In the genomic region with DNA sequence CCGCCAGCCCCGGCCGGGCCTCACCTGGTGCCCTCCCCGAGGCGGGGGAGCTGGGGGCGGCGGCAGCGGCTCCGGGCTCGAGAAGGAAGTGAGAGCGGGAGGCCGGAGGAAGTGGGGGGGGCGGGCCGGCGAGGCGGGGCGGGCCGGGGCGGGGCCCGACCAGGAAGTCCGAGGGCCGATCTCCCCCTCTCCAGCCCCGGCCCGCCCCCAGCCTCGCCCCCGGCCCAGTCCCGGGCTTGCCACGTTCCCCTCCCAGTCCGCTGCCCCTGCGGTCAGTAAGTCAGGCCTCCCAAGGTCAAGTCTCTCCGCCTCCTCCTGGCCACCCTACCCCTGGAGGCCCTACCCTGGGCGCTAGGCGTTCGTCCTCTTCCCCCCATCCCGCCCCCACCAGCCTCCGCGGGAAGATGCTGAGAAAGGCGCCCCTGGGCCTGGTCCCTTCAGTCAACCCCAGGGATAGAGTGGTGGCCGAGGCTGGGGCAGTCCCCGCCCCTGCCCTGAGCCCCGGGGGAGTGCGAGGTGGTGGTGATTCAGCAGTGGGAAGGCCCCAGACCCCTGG, we compare ENCODE assay signal across 8 cellular contexts. TPM values are rescaled to one million over a fixed set of nuclear protein-coding genes. Genes with fewer than 3 reads are reported as not detected.
A peak's percentile ranks its signal among the peaks of the same experiment; 100 is the strongest.
DNase-seq lines count a peak whose midpoint lies in the region; ATAC-seq and TF ChIP-seq lines count a peak whose summit lies in the region.

A gene (minus strand): TSS at position 90 of the 556 bp plus-strand sequence. CDS start 12,821 bp downstream, outside the sequence.

- no peaks in the 10 kb centered on the region for H3K36me3 ChIP-seq in uterus

- peak within 1 kb of the TSS; percentile 89 to 96 for H3K4me3 ChIP-seq in uterus

- DNase-seq in C1 segment of cervical spinal cord (lab: John Stamatoyannopoulos, UW) = peak in 13 of 14 donors; percentile 12 to 92 (median 84)
- peak; percentile 86 for DNase-seq in NCI-H69 (lab: John Stamatoyannopoulos, UW)
- DNase-seq in activated T-cell treated with anti-CD3 and anti-CD28 coated beads, Interleukin-2, amount 50 U/mL, for 48 hours = peak; percentile 95 to 96
- DNase-seq in fibroblast of peridontal ligament (ENCODE audit: extremely low read depth) = peak; percentile 73
- peak in 6 of 10 donors; percentile 35 to 72 (median 58) for DNase-seq in naive thymus-derived CD8-positive, alpha-beta T cell
- peak; percentile 81 to 82 for DNase-seq in uterus

- peak within 1 kb of the TSS; percentile 94 to 100 (median 99) for H3K27ac Mint-ChIP-seq in naive thymus-derived CD8-positive, alpha-beta T cell

- peaks cover 0 to 9% of the 10 kb centered on the region in 2 donors for H3K4me1 ChIP-seq in uterus

- POLR2A ChIA-PET in naive thymus-derived CD8-positive, alpha-beta T cell (lab: Charles Lee) = interaction anchor here (0.5 to 13.1 kb wide), 29 partner anchors 9 to 241 kb away, joined by 3 to 406 read pairs (median 5); a partner anchor contains a TSS

- peak; percentile 34 to 40 for TF ChIP-seq POLR2A in uterus (IDR thresholded peaks at IDR 0.05)

- peaks cover 0 to 5% (median 0%) of the 10 kb centered on the region in 3 donors for H3K36me3 Mint-ChIP-seq in naive thymus-derived CD8-positive, alpha-beta T cell

- peak within 1 kb of the TSS; percentile 97 to 99 for H3K27ac ChIP-seq in uterus

- no peaks in the 10 kb centered on the region for H3K9me3 ChIP-seq in uterus

- H3K4me1 Mint-ChIP-seq in naive thymus-derived CD8-positive, alpha-beta T cell = peaks cover 28 to 59% (median 47%) of the 10 kb centered on the region in 4 donors

- intact Hi-C loops in uterus (cut with DNase I; ENCODE audit: low total_unique reads) = loop anchor here (2.0 kb wide), 1 partner anchor 42 kb away; no protein-coding TSS in a partner anchor

- H3K27me3 Mint-ChIP-seq in naive thymus-derived CD8-positive, alpha-beta T cell = no peaks in the 10 kb centered on the region

- H3K27me3 ChIP-seq in uterus = no peaks in the 10 kb centered on the region

- no peak for TF ChIP-seq CTCF in uterus (IDR thresholded peaks at IDR 0.05)

- peak within 1 kb of the TSS; percentile 85 to 100 (median 96) for H3K4me3 Mint-ChIP-seq in naive thymus-derived CD8-positive, alpha-beta T cell

- no peaks in the 10 kb centered on the region for H3K9me3 Mint-ChIP-seq in naive thymus-derived CD8-positive, alpha-beta T cell

- ATAC-seq in GM18870 (IDR thresholded peaks at IDR 0.05; ENCODE audit: unreplicated experiment) = peak; percentile 44
- peak; percentile 32 for ATAC-seq in HG03095 (IDR thresholded peaks at IDR 0.05; ENCODE audit: unreplicated experiment)
- peak; percentile 4 to 16 for ATAC-seq in naive thymus-derived CD8-positive, alpha-beta T cell

RNA-seq across cellular contexts. Expression of the gene that starts here (rescaled TPM):
- total RNA-seq in naive thymus-derived CD8-positive, alpha-beta T cell = 10 to 100 TPM; 78.4 to 79.3 TPM
- 100 to 1,000 TPM; 125 to 175 (median 144) TPM for polyA plus RNA-seq in naive thymus-derived CD8-positive, alpha-beta T cell
- total RNA-seq in uterus = 10 to 100 TPM; 10.5 to 46.9 (median 38.1) TPM

Comparison
In these comparisons a context has a peak if more than half of its experiments do, and no peak if none do; other contexts are left out.
1. Peak in every context shown above with its lines: DNase-seq, ATAC-seq, H3K4me3 ChIP-seq and H3K27ac ChIP-seq.